Comparison of ENCODE assay signal across 8 cellular contexts in genomic region chr1:6259491-6260362, GRCh38. TPM values are rescaled to one million over a fixed set of nuclear protein-coding genes. Genes with fewer than 3 reads are reported as not detected.
A peak's percentile ranks its signal among the peaks of the same experiment; 100 is the strongest.
DNase-seq lines count a peak whose midpoint lies in the region; ATAC-seq and TF ChIP-seq lines count a peak whose summit lies in the region.

No MANE protein-coding gene starts in this region.

- H3K36me3 Mint-ChIP-seq in activated T-helper 17 cell treated with anti-CD3 and anti-CD28 coated beads, Interleukin-2, amount 50 U/mL, for 72 hours (ENCODE audit: low read depth): no peaks in the 10 kb centered on the region

- ATAC-seq in HG03521 (IDR thresholded peaks at IDR 0.05; ENCODE audit: unreplicated experiment) (peak; percentile 55), GM21786 (IDR thresholded peaks at IDR 0.05; ENCODE audit: unreplicated experiment) (no peak)
- peak; percentile 61 for ATAC-seq in activated T-helper 17 cell treated with anti-CD3 and anti-CD28 coated beads, Interleukin-2, amount 50 U/mL, for 72 hours (replicated peaks)

- H3K4me3 ChIP-seq in fibroblast of the aortic adventitia (ENCODE audit: low read depth, low read length): peak overlapping the region; percentile 68

- no peak for TF ChIP-seq CTCF in RWPE1 (conservative IDR thresholded peaks at IDR 0.05; ENCODE audit: low read depth)
- TF ChIP-seq CTCF in fibroblast of the aortic adventitia (IDR thresholded peaks at IDR 0.05; ENCODE audit: insufficient read depth, low read length): no peak

- H3K4me3 Mint-ChIP-seq in activated T-helper 17 cell treated with anti-CD3 and anti-CD28 coated beads, Interleukin-2, amount 50 U/mL, for 72 hours: peak overlapping the region; percentile 53

- DNase-seq in GM03348 (ENCODE audit: low spot score): peak; percentile 96
- peak; percentile 90 for DNase-seq in RWPE1 (ENCODE audit: low spot score)
- DNase-seq in fibroblast of the aortic adventitia (ENCODE audit: low read depth): peak; percentile 77
- DNase-seq in occipital lobe (lab: John Stamatoyannopoulos, UW): peak; percentile 40
- DNase-seq in substantia nigra (lab: John Stamatoyannopoulos, UW): peak in 26 of 49 donors; percentile 3 to 80 (median 20)

- H3K4me1 Mint-ChIP-seq in activated T-helper 17 cell treated with anti-CD3 and anti-CD28 coated beads, Interleukin-2, amount 50 U/mL, for 72 hours: no peaks in the 10 kb centered on the region

- no peaks in the 10 kb centered on the region for H3K9me3 Mint-ChIP-seq in activated T-helper 17 cell treated with anti-CD3 and anti-CD28 coated beads, Interleukin-2, amount 50 U/mL, for 72 hours

- no peaks in the 10 kb centered on the region for H3K27me3 Mint-ChIP-seq in activated T-helper 17 cell treated with anti-CD3 and anti-CD28 coated beads, Interleukin-2, amount 50 U/mL, for 72 hours

- H3K27ac ChIP-seq in RWPE1 (peak overlapping the region; percentile 90), substantia nigra (ENCODE audit: low read depth, low read length, poor library complexity, severe bottlenecking) (no peak overlapping the region)

- POLR2A ChIA-PET in RWPE1 (lab: Yijun Ruan, JAX; ENCODE audit: low non-redundant PET): interaction anchor here (1.0 kb wide), 1 partner anchor 35 kb away, joined by 3 read pairs; no protein-coding TSS in a partner anchor

- H3K27ac Mint-ChIP-seq in activated T-helper 17 cell treated with anti-CD3 and anti-CD28 coated beads, Interleukin-2, amount 50 U/mL, for 72 hours: no peak overlapping the region

- CTCF ChIA-PET in RWPE1 (lab: Yijun Ruan, JAX): interaction anchor here (0.7 kb wide), 1 partner anchor 9 kb away, joined by 3 read pairs; no protein-coding TSS in a partner anchor

RNA-seq across cellular contexts. Expression of gene GPR153, which starts 1.2 kb away (rescaled TPM):
- under 1 TPM; 0.39 to 0.40 TPM for total RNA-seq in activated T-helper 17 cell treated with anti-CD3 and anti-CD28 coated beads, Interleukin-2, amount 50 U/mL, for 72 hours
- 9.9 and 10.9 TPM in 2 replicates for total RNA-seq in fibroblast of the aortic adventitia (ENCODE audit: low replicate concordance)
- total RNA-seq in occipital lobe: 25.3 TPM

RNA-seq across cellular contexts. Expression of gene HES3, which starts 15.7 kb away (rescaled TPM):
- not detected for total RNA-seq in activated T-helper 17 cell treated with anti-CD3 and anti-CD28 coated beads, Interleukin-2, amount 50 U/mL, for 72 hours
- total RNA-seq in fibroblast of the aortic adventitia (ENCODE audit: low replicate concordance): not detected in 2 replicates
- total RNA-seq in occipital lobe: not detected

RNA-seq across cellular contexts. Expression of gene ICMT, which starts 24.0 kb away (rescaled TPM):
- 10 to 100 TPM; 26.7 to 62.4 TPM for total RNA-seq in activated T-helper 17 cell treated with anti-CD3 and anti-CD28 coated beads, Interleukin-2, amount 50 U/mL, for 72 hours
- total RNA-seq in fibroblast of the aortic adventitia (ENCODE audit: low replicate concordance): 53.5 and 99.1 TPM in 2 replicates
- total RNA-seq in occipital lobe: 21.7 TPM

RNA-seq across cellular contexts. Expression of gene RNF207, which starts 53.8 kb away (rescaled TPM):
- total RNA-seq in activated T-helper 17 cell treated with anti-CD3 and anti-CD28 coated beads, Interleukin-2, amount 50 U/mL, for 72 hours: 10 to 100 TPM; 20.1 to 21.9 TPM
- total RNA-seq in fibroblast of the aortic adventitia (ENCODE audit: low replicate concordance) (7.8 and 42.6 TPM in 2 replicates), occipital lobe (8.7 TPM)

Comparison
In these comparisons a context has a peak if more than half of its experiments do, and no peak if none do; other contexts are left out.
1. DNase-seq: peak in every context shown above with its lines; median percentile 96 in GM03348; 90 in RWPE1; 77 in fibroblast of the aortic adventitia; 40 in occipital lobe; 20 in substantia nigra.